ENCODE assay signal across 1 cellular context in the genomic region with DNA sequence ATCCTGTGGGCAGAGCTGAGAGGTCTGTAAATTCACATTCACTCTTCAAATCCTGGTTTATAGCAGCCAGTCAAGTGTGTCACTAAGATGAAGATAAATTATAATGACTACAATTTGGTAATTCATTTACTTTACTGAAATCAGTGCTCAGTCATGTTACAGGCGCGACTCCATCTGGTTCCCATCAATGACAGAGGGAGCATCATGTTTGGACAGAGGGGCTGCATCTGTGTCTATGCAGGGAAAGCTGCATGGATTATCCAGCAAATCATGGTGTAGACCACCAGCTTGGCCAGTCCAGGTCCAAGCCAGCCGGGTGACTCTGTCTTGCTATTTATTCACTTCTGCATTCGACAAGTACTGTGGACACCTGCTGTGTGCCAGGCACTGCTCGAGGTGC.
TF ChIP-seq lines count a peak whose summit lies in the region.

No MANE protein-coding gene starts in this region.

TF ChIP-seq in HepG2, 621 proteins besides CTCF, POLR2A, EP300 and RAD21:
- TF ChIP-seq NFE2 (CRISPR knock-in tag; IDR thresholded peaks at IDR 0.05) (no peak), RFX1 (IDR thresholded peaks at IDR 0.05) (no peak), ZNF12 (CRISPR knock-in tag; IDR thresholded peaks at IDR 0.05) (no peak), SMYD3 (CRISPR knock-in tag; IDR thresholded peaks at IDR 0.05) (no peak), RORA (CRISPR knock-in tag; IDR thresholded peaks at IDR 0.05) (no peak), HDAC2 (CRISPR knock-in tag; IDR thresholded peaks at IDR 0.05) (no peak), BRD4 (CRISPR knock-in tag; IDR thresholded peaks at IDR 0.05) (no peak), SIN3A (IDR thresholded peaks at IDR 0.05; ENCODE audit: borderline replicate concordance, low read depth, low read length) (no peak), ZNF616 (CRISPR knock-in tag; IDR thresholded peaks at IDR 0.05; ENCODE audit: low read depth) (no peak), ZNF776 (CRISPR knock-in tag; IDR thresholded peaks at IDR 0.05) (no peak)
- TF ChIP-seq, protein P1, sequence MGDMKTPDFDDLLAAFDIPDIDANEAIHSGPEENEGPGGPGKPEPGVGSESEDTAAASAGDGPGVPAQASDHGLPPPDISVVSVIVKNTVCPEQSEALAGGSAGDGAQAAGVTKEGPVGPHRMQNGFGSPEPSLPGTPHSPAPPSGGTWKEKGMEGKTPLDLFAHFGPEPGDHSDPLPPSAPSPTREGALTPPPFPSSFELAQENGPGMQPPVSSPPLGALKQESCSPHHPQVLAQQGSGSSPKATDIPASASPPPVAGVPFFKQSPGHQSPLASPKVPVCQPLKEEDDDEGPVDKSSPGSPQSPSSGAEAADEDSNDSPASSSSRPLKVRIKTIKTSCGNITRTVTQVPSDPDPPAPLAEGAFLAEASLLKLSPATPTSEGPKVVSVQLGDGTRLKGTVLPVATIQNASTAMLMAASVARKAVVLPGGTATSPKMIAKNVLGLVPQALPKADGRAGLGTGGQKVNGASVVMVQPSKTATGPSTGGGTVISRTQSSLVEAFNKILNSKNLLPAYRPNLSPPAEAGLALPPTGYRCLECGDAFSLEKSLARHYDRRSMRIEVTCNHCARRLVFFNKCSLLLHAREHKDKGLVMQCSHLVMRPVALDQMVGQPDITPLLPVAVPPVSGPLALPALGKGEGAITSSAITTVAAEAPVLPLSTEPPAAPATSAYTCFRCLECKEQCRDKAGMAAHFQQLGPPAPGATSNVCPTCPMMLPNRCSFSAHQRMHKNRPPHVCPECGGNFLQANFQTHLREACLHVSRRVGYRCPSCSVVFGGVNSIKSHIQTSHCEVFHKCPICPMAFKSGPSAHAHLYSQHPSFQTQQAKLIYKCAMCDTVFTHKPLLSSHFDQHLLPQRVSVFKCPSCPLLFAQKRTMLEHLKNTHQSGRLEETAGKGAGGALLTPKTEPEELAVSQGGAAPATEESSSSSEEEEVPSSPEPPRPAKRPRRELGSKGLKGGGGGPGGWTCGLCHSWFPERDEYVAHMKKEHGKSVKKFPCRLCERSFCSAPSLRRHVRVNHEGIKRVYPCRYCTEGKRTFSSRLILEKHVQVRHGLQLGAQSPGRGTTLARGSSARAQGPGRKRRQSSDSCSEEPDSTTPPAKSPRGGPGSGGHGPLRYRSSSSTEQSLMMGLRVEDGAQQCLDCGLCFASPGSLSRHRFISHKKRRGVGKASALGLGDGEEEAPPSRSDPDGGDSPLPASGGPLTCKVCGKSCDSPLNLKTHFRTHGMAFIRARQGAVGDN (CRISPR knock-in tag; IDR thresholded peaks at IDR 0.05), result no peak
- TF ChIP-seq, protein P2, sequence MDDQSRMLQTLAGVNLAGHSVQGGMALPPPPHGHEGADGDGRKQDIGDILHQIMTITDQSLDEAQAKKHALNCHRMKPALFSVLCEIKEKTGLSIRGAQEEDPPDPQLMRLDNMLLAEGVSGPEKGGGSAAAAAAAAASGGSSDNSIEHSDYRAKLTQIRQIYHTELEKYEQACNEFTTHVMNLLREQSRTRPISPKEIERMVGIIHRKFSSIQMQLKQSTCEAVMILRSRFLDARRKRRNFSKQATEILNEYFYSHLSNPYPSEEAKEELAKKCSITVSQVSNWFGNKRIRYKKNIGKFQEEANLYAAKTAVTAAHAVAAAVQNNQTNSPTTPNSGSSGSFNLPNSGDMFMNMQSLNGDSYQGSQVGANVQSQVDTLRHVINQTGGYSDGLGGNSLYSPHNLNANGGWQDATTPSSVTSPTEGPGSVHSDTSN (CRISPR knock-in tag; IDR thresholded peaks at IDR 0.05; ENCODE audit: borderline replicate concordance), result no peak
- TF ChIP-seq, protein P3, sequence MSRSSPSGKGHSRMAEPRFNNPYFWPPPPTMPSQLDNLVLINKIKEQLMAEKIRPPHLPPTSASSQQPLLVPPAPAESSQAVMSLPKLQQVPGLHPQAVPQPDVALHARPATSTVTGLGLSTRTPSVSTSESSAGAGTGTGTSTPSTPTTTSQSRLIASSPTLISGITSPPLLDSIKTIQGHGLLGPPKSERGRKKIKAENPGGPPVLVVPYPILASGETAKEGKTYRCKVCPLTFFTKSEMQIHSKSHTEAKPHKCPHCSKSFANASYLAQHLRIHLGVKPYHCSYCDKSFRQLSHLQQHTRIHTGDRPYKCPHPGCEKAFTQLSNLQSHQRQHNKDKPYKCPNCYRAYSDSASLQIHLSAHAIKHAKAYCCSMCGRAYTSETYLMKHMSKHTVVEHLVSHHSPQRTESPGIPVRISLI (CRISPR knock-in tag; IDR thresholded peaks at IDR 0.05; ENCODE audit: borderline replicate concordance), result no peak
- TF ChIP-seq, protein P4, sequence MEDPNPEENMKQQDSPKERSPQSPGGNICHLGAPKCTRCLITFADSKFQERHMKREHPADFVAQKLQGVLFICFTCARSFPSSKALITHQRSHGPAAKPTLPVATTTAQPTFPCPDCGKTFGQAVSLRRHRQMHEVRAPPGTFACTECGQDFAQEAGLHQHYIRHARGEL (CRISPR knock-in tag; IDR thresholded peaks at IDR 0.05), result no peak
TF ChIP-seq in HepG2: peak in this region for 0.
